ENCODE assay signal across 1 cellular context in genomic region chrX:150150081-150150779, GRCh38.
A peak's percentile ranks its signal among the peaks of the same experiment; 100 is the strongest.
TF ChIP-seq lines count a peak whose summit lies in the region.

No MANE protein-coding gene starts in this region.

TF ChIP-seq in liver, 16 proteins besides CTCF, POLR2A, EP300 and RAD21 (continued from another document):
- TF ChIP-seq, protein P1, sequence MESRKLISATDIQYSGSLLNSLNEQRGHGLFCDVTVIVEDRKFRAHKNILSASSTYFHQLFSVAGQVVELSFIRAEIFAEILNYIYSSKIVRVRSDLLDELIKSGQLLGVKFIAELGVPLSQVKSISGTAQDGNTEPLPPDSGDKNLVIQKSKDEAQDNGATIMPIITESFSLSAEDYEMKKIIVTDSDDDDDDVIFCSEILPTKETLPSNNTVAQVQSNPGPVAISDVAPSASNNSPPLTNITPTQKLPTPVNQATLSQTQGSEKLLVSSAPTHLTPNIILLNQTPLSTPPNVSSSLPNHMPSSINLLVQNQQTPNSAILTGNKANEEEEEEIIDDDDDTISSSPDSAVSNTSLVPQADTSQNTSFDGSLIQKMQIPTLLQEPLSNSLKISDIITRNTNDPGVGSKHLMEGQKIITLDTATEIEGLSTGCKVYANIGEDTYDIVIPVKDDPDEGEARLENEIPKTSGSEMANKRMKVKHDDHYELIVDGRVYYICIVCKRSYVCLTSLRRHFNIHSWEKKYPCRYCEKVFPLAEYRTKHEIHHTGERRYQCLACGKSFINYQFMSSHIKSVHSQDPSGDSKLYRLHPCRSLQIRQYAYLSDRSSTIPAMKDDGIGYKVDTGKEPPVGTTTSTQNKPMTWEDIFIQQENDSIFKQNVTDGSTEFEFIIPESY (IDR thresholded peaks at IDR 0.05): no peak
- peak; percentile 68 for TF ChIP-seq NR2F2 (IDR thresholded peaks at IDR 0.05)
